25 cellular contexts compared by ENCODE assay signal in genomic region chrX:77949840-77950239, GRCh38. TPM values are rescaled to one million over a fixed set of nuclear protein-coding genes. Genes with fewer than 3 reads are reported as not detected.
DNase-seq lines count a peak whose midpoint lies in the region; ATAC-seq, FAIRE-seq and TF ChIP-seq lines count a peak whose summit lies in the region.
"Had no signal": no experiment of that assay in that cellular context is flagged by ENCODE, and none has a peak within 500 bp of the region (broad histone marks: within the 10 kb centered on the region; RNA-seq: fewer than 3 reads in every experiment).

No MANE protein-coding gene starts in this region.

- H3K9me3 ChIP-seq in body of pancreas (no peaks in the 10 kb centered on the region), pancreas (no peaks in the 10 kb centered on the region)

- no peak for ATAC-seq in body of pancreas
- ATAC-seq in pancreas: peak in 3 of 4 donors; percentile 32 to 67 (median 55)
- ATAC-seq: Right ventricle myocardium inferior had no signal

- H3K4me3 ChIP-seq in body of pancreas (no peak overlapping the region), pancreas (no peak overlapping the region)

- peaks cover 15% of the 10 kb centered on the region for H3K4me1 ChIP-seq in body of pancreas
- H3K4me1 ChIP-seq in pancreas: peaks cover 0 to 13% (median 6%) of the 10 kb centered on the region in 3 donors

- TF ChIP-seq POLR2A in body of pancreas (IDR thresholded peaks at IDR 0.05): no peak

- intact Hi-C loops in body of pancreas (cut with DNase I) (no loop called here), pancreas (cut with DNase I) (no loop called here)

- H3K27ac ChIP-seq in body of pancreas: no peak overlapping the region
- no peak overlapping the region for H3K27ac ChIP-seq in pancreas
- H3K27ac ChIP-seq: KMS-11 had no signal

- no peak for FAIRE-seq in pancreas (lab: Jason Lieb, UNC)
- FAIRE-seq: D721Med, RCC 7860 had no signal

- WGBS in body of pancreas, 2 donors: 56 to 70% methylated on average over 2 of the region's 2 CpGs
- 55 to 65% methylated on average over 2 of the region's 2 CpGs for WGBS in pancreas, 2 donors

- DNase-seq in G401 (ENCODE audit: low spot score) (peak; percentile 3), NCI-H446 (lab: John Stamatoyannopoulos, UW) (peak; percentile 1 to 5), body of pancreas (peak; percentile 6 to 48 (median 18)), pancreas (peak in 3 of 6 donors; percentile 2 to 23 (median 22)), NCI-H226 (no peak), NCI-H1092 (lab: John Stamatoyannopoulos, UW) (no peak), dermis blood vessel endothelial cell (no peak)
- DNase-seq: C1 segment of cervical spinal cord; CD8-positive, alpha-beta memory T cell; GF-D8; HFFc6; NCI-H1436; NCI-H2029; NCI-H2171 treated with DMSO at 0.1 percent for 48 hours; NCI-H510A; NCI-H748 treated with DMSO at 0.1 percent for 48 hours; NK-92 treated with Interleukin-12 subunit alpha and Interleukin-12 subunit beta, amount 100 ng/mL, for 24 hours had no signal

- H3K36me3 ChIP-seq in body of pancreas (replicated peaks in 1 of 2; ENCODE audit: insufficient read depth in 1 of 2, low read depth in 2 of 2): no peaks in the 10 kb centered on the region
- no peaks in the 10 kb centered on the region for H3K36me3 ChIP-seq in pancreas

- TF ChIP-seq CTCF in body of pancreas (IDR thresholded peaks at IDR 0.05) (no peak), pancreas (IDR thresholded peaks at IDR 0.05) (no peak)

- H3K27me3 ChIP-seq in body of pancreas (no peaks in the 10 kb centered on the region), pancreas (no peaks in the 10 kb centered on the region)

- in situ Hi-C loops in G401 (cut with HindIII; ENCODE audit: low sequenced_read_pairs): no loop called here

RNA-seq across cellular contexts. Expression of gene PGAM4, which starts 19.6 kb away (rescaled TPM):
- total RNA-seq in G401 (2014; rRNA removed; shearing (Covaris generic)): 0.17 TPM in 1 of 2 replicates, not detected in the other
- not detected for total RNA-seq in body of pancreas
- not detected for total RNA-seq in pancreas
- not detected for polyA plus RNA-seq in pancreas
- 0.28 TPM in 1 of 2 replicates, not detected in the other for total RNA-seq in dermis blood vessel endothelial cell
- total RNA-seq: H4, HT-29, MCF 10A, Right ventricle myocardium inferior, SK-MEL-5 had no signal
- polyA plus RNA-seq: CD8-positive, alpha-beta memory T cell had no signal

RNA-seq across cellular contexts. Expression of gene ATP7A, which starts 39.3 kb away (rescaled TPM):
- total RNA-seq in G401 (2014; rRNA removed; shearing (Covaris generic)): 1.4 and 5.2 TPM in 2 replicates
- total RNA-seq in body of pancreas: 1 to 10 TPM; 7.3 to 9.9 TPM
- total RNA-seq in pancreas: 1 to 10 TPM; 3.9 to 7.8 (median 4.7) TPM
- polyA plus RNA-seq in pancreas: 1 to 10 TPM; 1.3 to 1.8 TPM
- 10.9 and 14.1 TPM in 2 replicates for total RNA-seq in dermis blood vessel endothelial cell

RNA-seq across cellular contexts. Expression of gene COX7B, which starts 50.6 kb away (rescaled TPM):
- total RNA-seq in G401 (2014; rRNA removed; shearing (Covaris generic)): 408 and 546 TPM in 2 replicates
- total RNA-seq in body of pancreas: 100 to 1,000 TPM; 150 to 190 TPM
- total RNA-seq in pancreas: 10 to 100 TPM; 36.7 to 83.4 (median 66.1) TPM
- polyA plus RNA-seq in pancreas: 100 to 1,000 TPM; 221 to 295 TPM
- 279 and 458 TPM in 2 replicates for total RNA-seq in dermis blood vessel endothelial cell

RNA-seq across cellular contexts. Expression of gene MAGT1, which starts 54.6 kb away (rescaled TPM):
- 49.5 and 76.5 TPM in 2 replicates for total RNA-seq in G401 (2014; rRNA removed; shearing (Covaris generic))
- total RNA-seq in body of pancreas (10 to 100 TPM; 31.1 to 33.0 TPM), pancreas (10 to 100 TPM; 26.1 to 51.3 (median 40.0) TPM), dermis blood vessel endothelial cell (142 and 160 TPM in 2 replicates)
- 10 to 100 TPM in 1 of 2 donors, 1 to 10 TPM in 1; 7.4 to 17.4 TPM for polyA plus RNA-seq in pancreas

Comparison
In these comparisons a context has a peak if more than half of its experiments do, and no peak if none do; other contexts are left out.
1. DNase-seq: peak in G401 (single experiment), NCI-H446 (2 of 2) and body of pancreas (4 of 4); none in NCI-H226 (single experiment), NCI-H1092 (single experiment) and dermis blood vessel endothelial cell (single experiment).